Comparison of ENCODE assay signal across 23 cellular contexts in genomic region chr1:154666051-154666793, GRCh38.
"Had no signal": no experiment of that assay in that cellular context is flagged by ENCODE, and none has a peak within 500 bp of the region (broad histone marks: within the 10 kb centered on the region; RNA-seq: fewer than 3 reads in every experiment).

No MANE protein-coding gene starts in this region.

- H3K9me3 Mint-ChIP-seq: activated CD4-positive, alpha-beta T cell treated with anti-CD3 and anti-CD28 coated beads, Interleukin-2, amount 10 ng/mL, durations not matched to agents 24 days and 14 days; activated CD8-positive, alpha-beta T cell treated with anti-CD3 and anti-CD28 coated beads for 36 hours; activated T-cell treated with anti-CD3 and anti-CD28 coated beads, Interleukin-2, amount 50 U/mL, for 4 hours; activated T-helper 17 cell treated with anti-CD3 and anti-CD28 coated beads, Interleukin-2, amount 50 U/mL, for 72 hours; central memory CD8-positive, alpha-beta T cell; effector memory CD8-positive, alpha-beta T cell; natural killer cell treated with Interleukin-12 subunit alpha and Interleukin-12 subunit beta and Interleukin-15 and Interleukin-18, amount 100 ng/mL, for 72 hours; stimulated activated naive B cell treated with anti-CD40 and anti-IgM and Interleukin-4, amounts not matched to agents 10 μg/mL and 1 μg/mL and 100 μg/mL, for 72 hours; T-helper 1 cell treated with Interleukin-12 subunit alpha and Interleukin-12 subunit beta and Interleukin-4 antibody, amounts not matched to agents 30 μg/mL and 1 μg/mL, for 36 hours had no signal

- H3K36me3 Mint-ChIP-seq: natural killer cell treated with Interleukin-12 subunit alpha and Interleukin-12 subunit beta and Interleukin-15 and Interleukin-18, amount 100 ng/mL, for 72 hours; stimulated activated naive B cell treated with anti-CD40 and anti-IgM and Interleukin-4, amounts not matched to agents 10 μg/mL and 1 μg/mL and 100 μg/mL, for 72 hours had no signal

- DNase-seq: activated CD4-positive, alpha-beta T cell treated with anti-CD3 and anti-CD28 coated beads, Interleukin-2, amount 10 ng/mL, durations not matched to agents 24 days and 14 days; activated CD4-positive, CD25-positive, alpha-beta regulatory T cell treated with anti-CD3 and anti-CD28 coated beads, Interleukin-2, amount 50 U/mL, for 72 hours; activated CD8-positive, alpha-beta T cell treated with anti-CD3 and anti-CD28 coated beads for 36 hours; activated gamma-delta T cell treated with Interleukin-2 at 50 U/mL for 16 hours; activated naive CD4-positive, alpha-beta T cell treated with anti-CD3 and anti-CD28 coated beads, Interleukin-2, amount 50 U/mL, for 16 hours; activated T-cell treated with anti-CD3 and anti-CD28 coated beads, Interleukin-2, amount 50 U/mL, for 4 hours; amygdala; colonic mucosa; effector memory CD8-positive, alpha-beta T cell; erythroblast; gastrocnemius medialis; glutamatergic neuron; islet precursor cell; left ventricle myocardium inferior; mucosa of descending colon; stimulated activated CD4-positive, alpha-beta T cell treated with anti-CD3 and anti-CD28 coated beads, Interleukin-1b, Interleukin-23, amount 100 ng/mL, for 48 hours; stimulated activated CD4-positive, alpha-beta T cell treated with anti-CD3 and anti-CD28 coated beads, Interleukin-4, amount 100 ng/mL, for 4 hours; stimulated activated naive B cell treated with anti-CD40 and anti-IgM and Interleukin-4, amounts not matched to agents 10 μg/mL and 1 μg/mL and 100 μg/mL, for 72 hours; T-helper 9 cell had no signal

- H3K4me3 Mint-ChIP-seq: activated CD4-positive, alpha-beta T cell treated with anti-CD3 and anti-CD28 coated beads, Interleukin-2, amount 10 ng/mL, durations not matched to agents 24 days and 14 days; activated CD8-positive, alpha-beta T cell treated with anti-CD3 and anti-CD28 coated beads for 36 hours; activated T-cell treated with anti-CD3 and anti-CD28 coated beads, Interleukin-2, amount 50 U/mL, for 4 hours; activated T-helper 17 cell treated with anti-CD3 and anti-CD28 coated beads, Interleukin-2, amount 50 U/mL, for 72 hours; central memory CD8-positive, alpha-beta T cell; effector memory CD8-positive, alpha-beta T cell; natural killer cell treated with Interleukin-12 subunit alpha and Interleukin-12 subunit beta and Interleukin-15 and Interleukin-18, amount 100 ng/mL, for 72 hours; stimulated activated naive B cell treated with anti-CD40 and anti-IgM and Interleukin-4, amounts not matched to agents 10 μg/mL and 1 μg/mL and 100 μg/mL, for 72 hours; T-helper 1 cell treated with Interleukin-12 subunit alpha and Interleukin-12 subunit beta and Interleukin-4 antibody, amounts not matched to agents 30 μg/mL and 1 μg/mL, for 36 hours had no signal

- H3K4me1 Mint-ChIP-seq: activated T-helper 17 cell treated with anti-CD3 and anti-CD28 coated beads, Interleukin-2, amount 50 U/mL, for 72 hours; central memory CD8-positive, alpha-beta T cell; stimulated activated naive B cell treated with anti-CD40 and anti-IgM and Interleukin-4, amounts not matched to agents 10 μg/mL and 1 μg/mL and 100 μg/mL, for 72 hours had no signal

- H3K27ac Mint-ChIP-seq: activated CD4-positive, alpha-beta T cell treated with anti-CD3 and anti-CD28 coated beads, Interleukin-2, amount 10 ng/mL, durations not matched to agents 24 days and 14 days; activated CD8-positive, alpha-beta T cell treated with anti-CD3 and anti-CD28 coated beads for 36 hours; activated T-helper 17 cell treated with anti-CD3 and anti-CD28 coated beads, Interleukin-2, amount 50 U/mL, for 72 hours; effector memory CD8-positive, alpha-beta T cell; natural killer cell treated with Interleukin-12 subunit alpha and Interleukin-12 subunit beta and Interleukin-15 and Interleukin-18, amount 100 ng/mL, for 72 hours; stimulated activated naive B cell treated with anti-CD40 and anti-IgM and Interleukin-4, amounts not matched to agents 10 μg/mL and 1 μg/mL and 100 μg/mL, for 72 hours; T-helper 1 cell treated with Interleukin-12 subunit alpha and Interleukin-12 subunit beta and Interleukin-4 antibody, amounts not matched to agents 30 μg/mL and 1 μg/mL, for 36 hours had no signal

- ATAC-seq: activated CD8-positive, alpha-beta T cell treated with anti-CD3 and anti-CD28 coated beads for 36 hours; activated T-cell treated with anti-CD3 and anti-CD28 coated beads, Interleukin-2, amount 50 U/mL, for 4 hours; activated T-helper 17 cell treated with anti-CD3 and anti-CD28 coated beads, Interleukin-2, amount 50 U/mL, for 72 hours; effector memory CD8-positive, alpha-beta T cell; gastrocnemius medialis; mucosa of descending colon; natural killer cell treated with Interleukin-12 subunit alpha and Interleukin-12 subunit beta and Interleukin-15 and Interleukin-18, amount 100 ng/mL, for 72 hours; stimulated activated naive B cell treated with anti-CD40 and anti-IgM and Interleukin-4, amounts not matched to agents 10 μg/mL and 1 μg/mL and 100 μg/mL, for 72 hours had no signal
